Comparison of ENCODE assay signal across 17 cellular contexts in genomic region chr6:128932061-128932460, GRCh38. TPM values are rescaled to one million over a fixed set of nuclear protein-coding genes. Genes with fewer than 3 reads are reported as not detected.
A peak's percentile ranks its signal among the peaks of the same experiment; 100 is the strongest.
DNase-seq lines count a peak whose midpoint lies in the region; ATAC-seq and TF ChIP-seq lines count a peak whose summit lies in the region.
"Had no signal": no experiment of that assay in that cellular context is flagged by ENCODE, and none has a peak within 500 bp of the region (broad histone marks: within the 10 kb centered on the region; RNA-seq: fewer than 3 reads in every experiment).

No MANE protein-coding gene starts in this region.

- peaks cover 15% of the 10 kb centered on the region for H3K79me2 ChIP-seq in smooth muscle cell (ENCODE audit: low read depth)

- TF ChIP-seq CTCF in cardiac muscle cell (IDR thresholded peaks at IDR 0.05; ENCODE audit: low read depth, low read length): no peak
- TF ChIP-seq CTCF in right atrium auricular region (IDR thresholded peaks at IDR 0.05): no peak
- no peak for TF ChIP-seq CTCF in RWPE2 (IDR thresholded peaks at IDR 0.05; ENCODE audit: poor library complexity, severe bottlenecking)
- no peak for TF ChIP-seq CTCF in fibroblast of mammary gland (conservative IDR thresholded peaks at IDR 0.05; ENCODE audit: control insufficient read depth, insufficient read depth, low read depth, low read length)
- TF ChIP-seq CTCF in smooth muscle cell (IDR thresholded peaks at IDR 0.05; ENCODE audit: borderline replicate concordance, insufficient read depth, poor library complexity, severe bottlenecking): no peak

- DNase-seq in cardiac muscle cell (ENCODE audit: low read depth in 1 of 2, low spot score in 1 of 2) (no peak), right atrium auricular region (ENCODE audit: low spot score) (no peak), RWPE2 (ENCODE audit: low spot score) (no peak), fibroblast of mammary gland (ENCODE audit: low read depth) (peak; percentile 18), smooth muscle cell (lab: John Stamatoyannopoulos, UW; ENCODE audit: unreplicated experiment) (no peak), islet precursor cell (no peak), SKM-1 treated with dmso at 0.1 percent for 144 hours (lab: John Stamatoyannopoulos, UW; ENCODE audit: unreplicated experiment) (no peak)
- DNase-seq: activated gamma-delta T cell; COR-L47; OCI-M1; right lobe of liver; stimulated activated CD4-positive, alpha-beta T cell treated with anti-CD3 and anti-CD28 coated beads, Interleukin-2, amount 100 ng/mL, for 48 hours; T-helper 1 cell had no signal

- H3K9me3 ChIP-seq in cardiac muscle cell (ENCODE audit: low read depth) (no peaks in the 10 kb centered on the region), right atrium auricular region (no peaks in the 10 kb centered on the region), RWPE2 (ENCODE audit: severe bottlenecking) (no peaks in the 10 kb centered on the region), smooth muscle cell (replicated peaks; ENCODE audit: low read depth) (no peaks in the 10 kb centered on the region)
- H3K9me3 ChIP-seq: A549, right lobe of liver had no signal

- H3K4me1 ChIP-seq in cardiac muscle cell (ENCODE audit: low read depth) (peaks cover 5% of the 10 kb centered on the region), right atrium auricular region (peaks cover 0 to 3% of the 10 kb centered on the region in 2 donors), RWPE2 (ENCODE audit: insufficient read depth, poor library complexity, severe bottlenecking) (no peaks in the 10 kb centered on the region), smooth muscle cell (ENCODE audit: low read depth) (peaks cover 4% of the 10 kb centered on the region)
- H3K4me1 ChIP-seq: A549, neural progenitor cell, right lobe of liver had no signal

- H3K27me3 ChIP-seq in cardiac muscle cell (no peaks in the 10 kb centered on the region), right atrium auricular region (no peaks in the 10 kb centered on the region), RWPE2 (ENCODE audit: insufficient read depth, poor library complexity, severe bottlenecking) (no peaks in the 10 kb centered on the region), smooth muscle cell (ENCODE audit: low read depth) (no peaks in the 10 kb centered on the region)
- H3K27me3 ChIP-seq: neural progenitor cell, right lobe of liver had no signal

- no peaks in the 10 kb centered on the region for H3K36me3 ChIP-seq in cardiac muscle cell
- peaks cover 30% of the 10 kb centered on the region for H3K36me3 ChIP-seq in right atrium auricular region
- no peaks in the 10 kb centered on the region for H3K36me3 ChIP-seq in RWPE2 (ENCODE audit: low read depth)
- no peaks in the 10 kb centered on the region for H3K36me3 ChIP-seq in smooth muscle cell (ENCODE audit: low read depth)
- H3K36me3 ChIP-seq: neural progenitor cell, right lobe of liver had no signal

- peak overlapping the region; percentile 46 for H3K27ac ChIP-seq in cardiac muscle cell
- H3K27ac ChIP-seq in right atrium auricular region: no peak overlapping the region
- no peak overlapping the region for H3K27ac ChIP-seq in RWPE2 (ENCODE audit: poor library complexity, severe bottlenecking)
- peak overlapping the region; percentile 54 for H3K27ac ChIP-seq in smooth muscle cell (ENCODE audit: low read depth)
- H3K27ac ChIP-seq: A549, neural progenitor cell, right lobe of liver had no signal

- no peak overlapping the region for H3K4me3 ChIP-seq in cardiac muscle cell
- H3K4me3 ChIP-seq in right atrium auricular region: no peak overlapping the region
- no peak overlapping the region for H3K4me3 ChIP-seq in RWPE2 (ENCODE audit: severe bottlenecking)
- no peak overlapping the region for H3K4me3 ChIP-seq in fibroblast of mammary gland (ENCODE audit: control insufficient read depth, low read depth, low read length)
- no peak overlapping the region for H3K4me3 ChIP-seq in smooth muscle cell
- H3K4me3 ChIP-seq: A549, neural progenitor cell, right lobe of liver had no signal

- no peak overlapping the region for H3K9ac ChIP-seq in smooth muscle cell (ENCODE audit: low read depth)
- H3K9ac ChIP-seq: neural progenitor cell had no signal

- H2AFZ ChIP-seq in smooth muscle cell (ENCODE audit: low read depth): no peak overlapping the region
- H2AFZ ChIP-seq: neural progenitor cell had no signal

- no peaks in the 10 kb centered on the region for H3F3A ChIP-seq in smooth muscle cell (ENCODE audit: low read depth)

- 26% methylated on average over 1 of the region's 1 CpG for WGBS in smooth muscle cell (ENCODE audit: low lambda C conversion rate)

- peaks cover 7% of the 10 kb centered on the region for H4K20me1 ChIP-seq in smooth muscle cell (ENCODE audit: low read depth)

- peak; percentile 84 for ATAC-seq in RWPE2 (ENCODE audit: low read depth)
- no peak for ATAC-seq in activated CD4-positive, CD25-positive, alpha-beta regulatory T cell treated with anti-CD3 and anti-CD28 coated beads, Interleukin-2, amount 50 U/mL, for 24 hours
- ATAC-seq: A549, right lobe of liver, WTC11 had no signal

- H3K4me2 ChIP-seq in smooth muscle cell: no peak overlapping the region
- H3K4me2 ChIP-seq: A549, neural progenitor cell had no signal

RNA-seq across cellular contexts. Expression of gene LAMA2, which starts 49.1 kb away (rescaled TPM):
- total RNA-seq in cardiac muscle cell: 52.0 and 78.1 TPM in 2 replicates
- 13.4 and 20.3 TPM in 2 replicates for polyA plus RNA-seq in cardiac muscle cell
- total RNA-seq in right atrium auricular region: 100 to 1,000 TPM; 150 to 166 TPM
- total RNA-seq in smooth muscle cell: 92.9 and 124 TPM in 2 replicates
- 21.7 and 23.2 TPM in 2 replicates for polyA plus RNA-seq in smooth muscle cell

Comparison
In these comparisons a context has a peak if more than half of its experiments do, and no peak if none do; other contexts are left out.
1. H3K27ac ChIP-seq: peak in cardiac muscle cell (single experiment) and smooth muscle cell (single experiment); none in right atrium auricular region (0 of 2) and RWPE2 (single experiment).